Comparison of ENCODE assay signal across 8 cellular contexts in the genomic region with DNA sequence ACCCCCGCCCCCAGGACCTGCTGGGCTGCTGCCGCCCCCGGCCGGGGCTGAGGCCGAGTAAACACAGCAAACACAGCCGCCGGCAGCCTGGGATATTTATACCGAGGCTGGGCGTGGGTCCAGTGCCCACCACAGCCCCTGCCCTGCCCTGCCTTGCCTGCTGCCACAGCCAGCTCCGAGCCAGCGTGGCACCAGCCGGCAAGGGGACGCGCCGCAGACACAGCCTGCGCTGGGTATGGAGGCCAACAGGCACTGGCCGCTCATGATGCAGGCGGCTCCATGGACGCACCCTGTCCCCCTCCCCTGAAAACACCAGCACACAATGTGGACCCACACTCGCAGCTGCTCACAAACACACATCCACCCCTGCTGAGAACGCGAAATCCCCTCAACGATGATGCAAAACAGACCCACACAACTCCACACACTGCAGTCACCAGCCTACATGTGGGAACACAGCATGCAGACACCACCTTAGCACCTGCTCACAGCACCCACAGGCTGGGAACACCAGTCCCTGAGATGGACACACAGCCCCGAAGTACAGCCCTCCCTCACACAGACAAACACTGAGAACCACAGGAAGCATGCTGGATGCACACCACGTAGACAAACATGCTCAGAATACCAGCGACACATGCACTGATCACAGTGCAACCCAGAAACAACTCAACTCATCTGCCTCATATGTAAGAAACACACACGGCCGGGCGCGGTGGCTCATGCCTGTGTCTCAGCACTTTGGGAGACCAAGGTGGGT. TPM values are rescaled to one million over a fixed set of nuclear protein-coding genes. Genes with fewer than 3 reads are reported as not detected.
A peak's percentile ranks its signal among the peaks of the same experiment; 100 is the strongest.
DNase-seq lines count a peak whose midpoint lies in the region; ATAC-seq and TF ChIP-seq lines count a peak whose summit lies in the region.

No MANE protein-coding gene starts in this region.

- peaks cover 39% of the 10 kb centered on the region for H3K4me1 ChIP-seq in cardiac muscle cell (ENCODE audit: low read depth)

- H3K27me3 ChIP-seq in cardiac muscle cell = no peaks in the 10 kb centered on the region

- H3K9me3 Mint-ChIP-seq in activated T-helper 1 cell treated with anti-CD3 and anti-CD28 coated beads, Interleukin-12 subunit alpha, Interleukin-12 subunit beta, Interleukin-2, Interleukin-4 antibody, amounts not matched to agents 30 ng/mL and 10 ng/mL and 1 ng/mL, durations not matched to agents 14 hours and 24 hours and 36 hours = no peaks in the 10 kb centered on the region

- H3K27ac ChIP-seq in cardiac muscle cell = peak overlapping the region; percentile 84

- no peaks in the 10 kb centered on the region for H3K36me3 ChIP-seq in cardiac muscle cell

- no peaks in the 10 kb centered on the region for H3K9me3 ChIP-seq in cardiac muscle cell (ENCODE audit: low read depth)

- H3K4me3 Mint-ChIP-seq in activated T-helper 1 cell treated with anti-CD3 and anti-CD28 coated beads, Interleukin-12 subunit alpha, Interleukin-12 subunit beta, Interleukin-2, Interleukin-4 antibody, amounts not matched to agents 30 ng/mL and 10 ng/mL and 1 ng/mL, durations not matched to agents 14 hours and 24 hours and 36 hours = peak overlapping the region; percentile 72

- H3K4me1 Mint-ChIP-seq in activated T-helper 1 cell treated with anti-CD3 and anti-CD28 coated beads, Interleukin-12 subunit alpha, Interleukin-12 subunit beta, Interleukin-2, Interleukin-4 antibody, amounts not matched to agents 30 ng/mL and 10 ng/mL and 1 ng/mL, durations not matched to agents 14 hours and 24 hours and 36 hours (ENCODE audit: low read depth) = peaks cover 45% of the 10 kb centered on the region

- no peak overlapping the region for H3K4me3 ChIP-seq in cardiac muscle cell

- H3K36me3 Mint-ChIP-seq in activated T-helper 1 cell treated with anti-CD3 and anti-CD28 coated beads, Interleukin-12 subunit alpha, Interleukin-12 subunit beta, Interleukin-2, Interleukin-4 antibody, amounts not matched to agents 30 ng/mL and 10 ng/mL and 1 ng/mL, durations not matched to agents 14 hours and 24 hours and 36 hours (ENCODE audit: low read depth) = peaks cover 40% of the 10 kb centered on the region

- DNase-seq in AG08395 (ENCODE audit: low spot score) (peak; percentile 48), cardiac muscle cell (ENCODE audit: low read depth in 1 of 2, low spot score in 1 of 2) (peak; percentile 34 to 57), renal cortical epithelial cell (ENCODE audit: low read depth) (peak; percentile 69)
- DNase-seq in activated T-helper 1 cell treated with anti-CD3 and anti-CD28 coated beads, Interleukin-12 subunit alpha, Interleukin-12 subunit beta, Interleukin-2, Interleukin-4 antibody, amounts not matched to agents 30 ng/mL and 10 ng/mL and 1 ng/mL, durations not matched to agents 14 hours and 24 hours and 36 hours (ENCODE audit: low spot score) = no peak

- ATAC-seq in GM19397 (IDR thresholded peaks at IDR 0.05; ENCODE audit: unreplicated experiment) (peak; percentile 28), GM21529 (IDR thresholded peaks at IDR 0.05; ENCODE audit: unreplicated experiment) (no peak), GM18520 (IDR thresholded peaks at IDR 0.05; ENCODE audit: unreplicated experiment) (no peak), HG02642 (IDR thresholded peaks at IDR 0.05; ENCODE audit: poor library complexity, unreplicated experiment) (no peak)

- peak overlapping the region; percentile 87 for H3K27ac Mint-ChIP-seq in activated T-helper 1 cell treated with anti-CD3 and anti-CD28 coated beads, Interleukin-12 subunit alpha, Interleukin-12 subunit beta, Interleukin-2, Interleukin-4 antibody, amounts not matched to agents 30 ng/mL and 10 ng/mL and 1 ng/mL, durations not matched to agents 14 hours and 24 hours and 36 hours

- TF ChIP-seq CTCF in cardiac muscle cell (IDR thresholded peaks at IDR 0.05; ENCODE audit: low read depth, low read length) = no peak

- intact Hi-C loops in activated T-helper 1 cell treated with anti-CD3 and anti-CD28 coated beads, Interleukin-12 subunit alpha, Interleukin-12 subunit beta, Interleukin-2, Interleukin-4 antibody, amounts not matched to agents 30 ng/mL and 10 ng/mL and 1 ng/mL, durations not matched to agents 14 hours and 24 hours and 36 hours (cut with micrococcal nuclease) = no loop called here

- H3K27me3 Mint-ChIP-seq in activated T-helper 1 cell treated with anti-CD3 and anti-CD28 coated beads, Interleukin-12 subunit alpha, Interleukin-12 subunit beta, Interleukin-2, Interleukin-4 antibody, amounts not matched to agents 30 ng/mL and 10 ng/mL and 1 ng/mL, durations not matched to agents 14 hours and 24 hours and 36 hours (ENCODE audit: insufficient read depth) = no peaks in the 10 kb centered on the region

RNA-seq across cellular contexts. Expression of a gene that starts 16.2 kb away (rescaled TPM):
- 35.3 and 36.1 TPM in 2 replicates for total RNA-seq in activated T-helper 1 cell treated with anti-CD3 and anti-CD28 coated beads, Interleukin-12 subunit alpha, Interleukin-12 subunit beta, Interleukin-2, Interleukin-4 antibody, amounts not matched to agents 30 ng/mL and 10 ng/mL and 1 ng/mL, durations not matched to agents 14 hours and 24 hours and 36 hours
- total RNA-seq in cardiac muscle cell = 24.6 and 25.2 TPM in 2 replicates
- polyA plus RNA-seq in cardiac muscle cell = 29.7 and 32.4 TPM in 2 replicates
- total RNA-seq in renal cortical epithelial cell = 5.2 and 15.0 TPM in 2 replicates

RNA-seq across cellular contexts. Expression of a gene that starts 27.6 kb away (rescaled TPM):
- total RNA-seq in activated T-helper 1 cell treated with anti-CD3 and anti-CD28 coated beads, Interleukin-12 subunit alpha, Interleukin-12 subunit beta, Interleukin-2, Interleukin-4 antibody, amounts not matched to agents 30 ng/mL and 10 ng/mL and 1 ng/mL, durations not matched to agents 14 hours and 24 hours and 36 hours = 108 and 112 TPM in 2 replicates
- 19.4 and 32.6 TPM in 2 replicates for total RNA-seq in cardiac muscle cell
- polyA plus RNA-seq in cardiac muscle cell = 34.8 and 52.3 TPM in 2 replicates
- total RNA-seq in renal cortical epithelial cell = 4.9 and 44.8 TPM in 2 replicates

RNA-seq across cellular contexts. Expression of a gene that starts 37.8 kb away (rescaled TPM):
- total RNA-seq in activated T-helper 1 cell treated with anti-CD3 and anti-CD28 coated beads, Interleukin-12 subunit alpha, Interleukin-12 subunit beta, Interleukin-2, Interleukin-4 antibody, amounts not matched to agents 30 ng/mL and 10 ng/mL and 1 ng/mL, durations not matched to agents 14 hours and 24 hours and 36 hours = 4.4 and 4.5 TPM in 2 replicates
- 5.3 and 7.8 TPM in 2 replicates for total RNA-seq in cardiac muscle cell
- 10.8 and 10.9 TPM in 2 replicates for polyA plus RNA-seq in cardiac muscle cell
- 7.4 and 10.1 TPM in 2 replicates for total RNA-seq in renal cortical epithelial cell

RNA-seq across cellular contexts. Expression of a gene that starts 50.2 kb away (rescaled TPM):
- 2.8 and 2.9 TPM in 2 replicates for total RNA-seq in activated T-helper 1 cell treated with anti-CD3 and anti-CD28 coated beads, Interleukin-12 subunit alpha, Interleukin-12 subunit beta, Interleukin-2, Interleukin-4 antibody, amounts not matched to agents 30 ng/mL and 10 ng/mL and 1 ng/mL, durations not matched to agents 14 hours and 24 hours and 36 hours
- total RNA-seq in cardiac muscle cell = 16.8 and 21.8 TPM in 2 replicates
- polyA plus RNA-seq in cardiac muscle cell = 14.5 and 18.1 TPM in 2 replicates
- 3.0 and 9.0 TPM in 2 replicates for total RNA-seq in renal cortical epithelial cell
